In the genomic region with DNA sequence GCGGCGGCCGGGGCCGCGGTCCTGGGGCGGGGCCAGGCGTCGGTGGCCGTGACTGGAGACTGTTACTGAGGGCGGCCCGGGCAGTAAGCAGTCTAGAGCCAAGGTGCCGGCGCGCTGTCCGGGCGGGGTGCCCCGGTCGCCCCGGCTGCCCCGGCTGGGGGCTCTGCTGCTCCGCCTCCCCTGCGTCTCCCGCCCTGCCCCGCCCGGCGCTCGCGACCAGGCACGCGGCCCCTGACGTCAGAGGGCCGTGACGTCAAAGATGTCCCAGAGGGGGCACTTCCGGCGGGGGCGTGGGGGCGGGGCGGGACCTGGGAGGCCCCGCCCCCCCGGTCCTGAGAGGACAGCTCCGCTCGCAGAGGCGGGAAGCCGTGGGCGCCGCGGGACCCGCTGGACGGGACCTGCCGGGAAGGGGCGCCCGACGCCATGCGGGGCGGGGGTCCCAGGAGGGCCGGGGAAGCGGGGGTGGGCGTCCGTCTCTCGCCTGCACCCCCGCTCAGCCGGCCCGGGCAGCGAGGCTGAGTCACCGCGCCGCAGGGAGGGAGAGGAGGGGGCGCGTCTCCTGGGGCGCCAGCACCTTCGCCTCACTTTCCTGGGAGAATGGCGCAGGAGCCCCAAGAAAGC, we compare ENCODE assay signal across 1 cellular context.
TF ChIP-seq lines count a peak whose summit lies in the region.

No MANE protein-coding gene starts in this region.

TF ChIP-seq in H1, 55 proteins besides CTCF, POLR2A, EP300 and RAD21:
- TF ChIP-seq POU5F1 (IDR thresholded peaks at IDR 0.05; ENCODE audit: low read depth, low read length) (no peak), EZH2 (IDR thresholded peaks at IDR 0.05; ENCODE audit: low read depth, low read length, severe bottlenecking) (no peak), KDM5A (IDR thresholded peaks at IDR 0.05; ENCODE audit: low read length) (no peak), TCF12 (IDR thresholded peaks at IDR 0.05; ENCODE audit: low read depth, low read length) (no peak), CREB1 (IDR thresholded peaks at IDR 0.05) (peak; percentile 94), RXRA (IDR thresholded peaks at IDR 0.05; ENCODE audit: insufficient read depth, low read depth, low read length) (no peak), CHD1 (IDR thresholded peaks at IDR 0.05; ENCODE audit: low read depth, low read length) (no peak), TEAD4 (IDR thresholded peaks at IDR 0.05; ENCODE audit: low read depth, low read length) (no peak), JUND (IDR thresholded peaks at IDR 0.05; ENCODE audit: low read length) (0 out of 2 replicates have a peak, but pooled peaks have one; percentile 10), BRCA1 (IDR thresholded peaks at IDR 0.05; ENCODE audit: low read depth, low read length) (no peak), YY1 (IDR thresholded peaks at IDR 0.05; ENCODE audit: low read depth, low read length) (no peak), BACH1 (IDR thresholded peaks at IDR 0.05; ENCODE audit: low read length) (no peak), CTBP2 (IDR thresholded peaks at IDR 0.05; ENCODE audit: borderline replicate concordance, insufficient read depth, insufficient read length, low read length) (no peak), SP4 (IDR thresholded peaks at IDR 0.05; ENCODE audit: low read length) (no peak), EGR1 (IDR thresholded peaks at IDR 0.05; ENCODE audit: borderline replicate concordance, low read depth, low read length) (peak; percentile 55; the same call in 1 of the 2 replicates), KDM4A (IDR thresholded peaks at IDR 0.05; ENCODE audit: low read depth, low read length, severe bottlenecking) (peak; percentile 40)
- TF ChIP-seq, protein P1, sequence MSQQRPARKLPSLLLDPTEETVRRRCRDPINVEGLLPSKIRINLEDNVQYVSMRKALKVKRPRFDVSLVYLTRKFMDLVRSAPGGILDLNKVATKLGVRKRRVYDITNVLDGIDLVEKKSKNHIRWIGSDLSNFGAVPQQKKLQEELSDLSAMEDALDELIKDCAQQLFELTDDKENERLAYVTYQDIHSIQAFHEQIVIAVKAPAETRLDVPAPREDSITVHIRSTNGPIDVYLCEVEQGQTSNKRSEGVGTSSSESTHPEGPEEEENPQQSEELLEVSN (IDR thresholded peaks at IDR 0.05): peak; percentile 77
- TF ChIP-seq, protein P2, sequence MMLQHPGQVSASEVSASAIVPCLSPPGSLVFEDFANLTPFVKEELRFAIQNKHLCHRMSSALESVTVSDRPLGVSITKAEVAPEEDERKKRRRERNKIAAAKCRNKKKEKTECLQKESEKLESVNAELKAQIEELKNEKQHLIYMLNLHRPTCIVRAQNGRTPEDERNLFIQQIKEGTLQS (IDR thresholded peaks at IDR 0.05; ENCODE audit: insufficient read depth, low read depth, low read length): no peak
- TF ChIP-seq, protein P3, sequence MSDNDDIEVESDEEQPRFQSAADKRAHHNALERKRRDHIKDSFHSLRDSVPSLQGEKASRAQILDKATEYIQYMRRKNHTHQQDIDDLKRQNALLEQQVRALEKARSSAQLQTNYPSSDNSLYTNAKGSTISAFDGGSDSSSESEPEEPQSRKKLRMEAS (IDR thresholded peaks at IDR 0.05): peak; percentile 91
- TF ChIP-seq, protein P4, sequence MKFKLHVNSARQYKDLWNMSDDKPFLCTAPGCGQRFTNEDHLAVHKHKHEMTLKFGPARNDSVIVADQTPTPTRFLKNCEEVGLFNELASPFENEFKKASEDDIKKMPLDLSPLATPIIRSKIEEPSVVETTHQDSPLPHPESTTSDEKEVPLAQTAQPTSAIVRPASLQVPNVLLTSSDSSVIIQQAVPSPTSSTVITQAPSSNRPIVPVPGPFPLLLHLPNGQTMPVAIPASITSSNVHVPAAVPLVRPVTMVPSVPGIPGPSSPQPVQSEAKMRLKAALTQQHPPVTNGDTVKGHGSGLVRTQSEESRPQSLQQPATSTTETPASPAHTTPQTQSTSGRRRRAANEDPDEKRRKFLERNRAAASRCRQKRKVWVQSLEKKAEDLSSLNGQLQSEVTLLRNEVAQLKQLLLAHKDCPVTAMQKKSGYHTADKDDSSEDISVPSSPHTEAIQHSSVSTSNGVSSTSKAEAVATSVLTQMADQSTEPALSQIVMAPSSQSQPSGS (IDR thresholded peaks at IDR 0.05; ENCODE audit: low read length): no peak
